In genomic region chr11:118913411-118914125, GRCh38 we compare ENCODE assay signal across 8 cellular contexts. TPM values are rescaled to one million over a fixed set of nuclear protein-coding genes. Genes with fewer than 3 reads are reported as not detected.
DNase-seq lines count a peak whose midpoint lies in the region; ATAC-seq, FAIRE-seq and TF ChIP-seq lines count a peak whose summit lies in the region.

No MANE protein-coding gene starts in this region.

- POLR2A ChIA-PET in K562 (lab: Yijun Ruan, JAX), result interaction anchor here (1.2 to 4.5 kb wide), 5 partner anchors 10 to 181 kb away, joined by 3 to 16 read pairs (median 4); no protein-coding TSS in a partner anchor

- H3K4me1 Mint-ChIP-seq in mesothelial cell of epicardium, result peaks cover 83% of the 10 kb centered on the region

- TF ChIP-seq POLR2A in K562 (conservative IDR thresholded peaks at IDR 0.05), result no peak

- H3K4me3 Mint-ChIP-seq in mesothelial cell of epicardium, result no peak overlapping the region

- WGBS in K562 (ENCODE audit: insufficient coverage, low coverage, missing lambda C conversion rate), result 83% methylated on average over 4 of the region's 9 CpGs

- H3K79me2 ChIP-seq in K562 (ENCODE audit: control insufficient read depth, insufficient read depth, low read length), result peaks cover 46% of the 10 kb centered on the region

- BruUV-seq in K562 (replicated peaks; lab: Mats Ljungman, UMichigan), result no TSS peak

- intact Hi-C loops in K562 (cut with micrococcal nuclease), result loop anchor here (5.0 kb wide), 2 partner anchors 189 to 404 kb away; partner anchors contain the start of genes DPAGT1 and MCAM

- H4K20me1 ChIP-seq in K562 (replicated peaks; ENCODE audit: control insufficient read depth, insufficient read depth, low read length), result no peaks in the 10 kb centered on the region

- ATAC-seq in K562, result no peak
- no peak for ATAC-seq in HG03442 (IDR thresholded peaks at IDR 0.05; ENCODE audit: unreplicated experiment)

- TF ChIP-seq CTCF in 22Rv1 (IDR thresholded peaks at IDR 0.05) (no peak), K562 (IDR thresholded peaks at IDR 0.05 in 2 of 3, conservative IDR thresholded peaks at IDR 0.05 in 1 of 3; ENCODE audit: insufficient read depth in 2 of 3, low read depth in 1 of 3, low read length in 3 of 3) (no peak), mesothelial cell of epicardium (IDR thresholded peaks at IDR 0.05; ENCODE audit: unreplicated experiment) (no peak)

- H3K9ac ChIP-seq in K562 (ENCODE audit: insufficient read depth in 1 of 2, low read depth in 2 of 2, low read length in 2 of 2), result peak overlapping the region; percentile 87 to 90

- no peaks in the 10 kb centered on the region for H3K36me3 Mint-ChIP-seq in mesothelial cell of epicardium

- no peak for TF ChIP-seq RAD21 in K562 (CRISPR knock-in tag; conservative IDR thresholded peaks at IDR 0.05 in 1 of 2, IDR thresholded peaks at IDR 0.05 in 1 of 2)

- no peak overlapping the region for H3K4me3 ChIP-seq in K562

- in situ Hi-C loops in K562 (cut with MboI), result no loop called here

- no peaks in the 10 kb centered on the region; a peak in 1 of 5 replicates for H3K27me3 ChIP-seq in K562 (ENCODE audit: control insufficient read depth in 2 of 2, insufficient read depth in 2 of 2, low read length in 2 of 2)

- no peaks in the 10 kb centered on the region; the same call in 1 of the 2 replicates for H3K9me3 ChIP-seq in K562 (replicated peaks; ENCODE audit: control insufficient read depth, insufficient read depth, low read depth, low read length)

- no peaks in the 10 kb centered on the region for H3K9me3 Mint-ChIP-seq in mesothelial cell of epicardium

- H3K9me1 ChIP-seq in K562 (ENCODE audit: control insufficient read depth, insufficient read depth, low read length), result peaks cover 5% of the 10 kb centered on the region

- FAIRE-seq in K562 (lab: Jason Lieb, UNC), result no peak

- CTCF ChIA-PET in K562 (lab: Yijun Ruan, JAX; ENCODE audit: low intra/inter-chr PET ratio), result no interaction called here

- DNase-seq in Kasumi-1 (lab: John Stamatoyannopoulos, UW) (peak; percentile 28 to 29), K562 (ENCODE audit: extremely low read depth in 1 of 4, low spot score in 3 of 4) (no peak), mesothelial cell of epicardium (ENCODE audit: low spot score in 2 of 2, unreplicated experiment in 2 of 2) (no peak), ureter (ENCODE audit: low spot score) (peak; percentile 52), AG08396 (ENCODE audit: low spot score) (no peak)
- DNase-seq in activated CD4-positive, CD25-positive, alpha-beta regulatory T cell treated with anti-CD3 and anti-CD28 coated beads, Interleukin-2, amount 50 U/mL, for 72 hours, result no peak

- peak overlapping the region; percentile 86; the same call in 1 of the 2 replicates for H2AFZ ChIP-seq in K562 (ENCODE audit: low read depth, low read length)

- no peak for TF ChIP-seq EP300 in K562 (IDR thresholded peaks at IDR 0.05; ENCODE audit: low read length)

- peaks cover 59 to 83% of the 10 kb centered on the region in 2 experiments for H3K4me1 ChIP-seq in K562 (replicated peaks in 1 of 2; ENCODE audit: control insufficient read depth in 2 of 2, insufficient read depth in 2 of 2, low read length in 2 of 2)

- H3K27me3 Mint-ChIP-seq in mesothelial cell of epicardium (ENCODE audit: low read depth), result no peaks in the 10 kb centered on the region

- peak overlapping the region; percentile 98 for H3K27ac Mint-ChIP-seq in mesothelial cell of epicardium

- no peaks in the 10 kb centered on the region for H3K36me3 ChIP-seq in K562 (ENCODE audit: control insufficient read depth, insufficient read depth, low read length)

- H3K27ac ChIP-seq in 22Rv1, result peak overlapping the region; percentile 98
- peak overlapping the region; percentile 98 for H3K27ac ChIP-seq in K562 (ENCODE audit: extremely low read depth, low read depth, low read length)

- peak overlapping the region; percentile 84; the same call in 1 of the 2 replicates for H3K4me2 ChIP-seq in K562 (ENCODE audit: insufficient read depth, low read length)

RNA-seq across cellular contexts. Expression of gene BCL9L, which starts 12.2 kb away (rescaled TPM):
- total RNA-seq in K562 (2011; cell fraction: chromatin; rRNA removed; ENCODE audit: low replicate concordance), result 10.2 and 17.0 TPM in 2 replicates
- total RNA-seq in K562 (2011; cell fraction: nucleolus; rRNA removed), result 8.0 and 8.2 TPM in 2 replicates
- 8.4 and 9.2 TPM in 2 replicates for total RNA-seq in K562 (2011; cell fraction: nucleoplasm; rRNA removed)
- 2.6 and 3.3 TPM in 2 replicates for total RNA-seq in K562 (2014; rRNA removed)
- total RNA-seq in K562 (2014; rRNA removed; fragmentation: Illumina TruSeq; extraction: Trizol), result 0.38 and 0.76 TPM in 2 replicates
- total RNA-seq in K562 (2015; rRNA removed; fragmentation: Illumina TruSeq; extraction: Trizol), result 2.2 and 2.5 TPM in 2 replicates
- 14.6 and 17.9 TPM in 2 replicates for total RNA-seq in K562 (2021)
- 0.61 and 1.3 TPM in 2 replicates for polyA plus RNA-seq in K562 (2011; rRNA removed)
- polyA plus RNA-seq in K562 (2011; cell fraction: cytosol; rRNA removed), result 0.52 and 2.5 TPM in 2 replicates
- polyA plus RNA-seq in K562 (2011; cell fraction: nucleus; rRNA removed), result 6.3 and 14.0 TPM in 2 replicates
- polyA plus RNA-seq in K562 (2012), result 9.7 and 9.9 TPM in 2 replicates
- polyA plus RNA-seq in K562 (2014; fragmentation: Illumina TruSeq; extraction: Trizol), result 7.6 and 10.1 TPM in 2 replicates
- polyA plus RNA-seq in K562 (2014; fragmentation: Nextera tagmentation; extraction: Ambion mirVana), result under 1 TPM; 0.01 to 0.03 TPM
- polyA plus RNA-seq in K562 (2014; rRNA removed), result 4.8 and 5.3 TPM in 2 replicates
- polyA minus RNA-seq in K562 (2011; rRNA and poly(A)+ RNA removed), result 0.33 and 0.60 TPM in 2 replicates
- 4.6 and 5.6 TPM in 2 replicates for polyA minus RNA-seq in K562 (2011; cell fraction: cytosol; rRNA and poly(A)+ RNA removed)
- polyA minus RNA-seq in K562 (2011; cell fraction: nucleus; rRNA and poly(A)+ RNA removed), result 3.8 and 4.8 TPM in 2 replicates
- 88.6 to 92.4 TPM (median 91.7 TPM) in 3 replicates for total RNA-seq in mesothelial cell of epicardium
- 87.8 TPM for total RNA-seq in ureter

RNA-seq across cellular contexts. Expression of gene CXCR5, which starts 29.9 kb away (rescaled TPM):
- total RNA-seq in K562 (2011; cell fraction: chromatin; rRNA removed; ENCODE audit: low replicate concordance), result not detected in 2 replicates
- not detected in 2 replicates for total RNA-seq in K562 (2011; cell fraction: nucleolus; rRNA removed)
- total RNA-seq in K562 (2011; cell fraction: nucleoplasm; rRNA removed), result not detected in 2 replicates
- total RNA-seq in K562 (2014; rRNA removed) (not detected in 2 replicates), K562 (2014; rRNA removed; fragmentation: Illumina TruSeq; extraction: Trizol) (not detected in 2 replicates), K562 (2015; rRNA removed; fragmentation: Illumina TruSeq; extraction: Trizol) (not detected in 2 replicates), K562 (2021) (0.04 TPM in 1 of 2 replicates, not detected in the other), mesothelial cell of epicardium (not detected in 3 replicates), ureter (not detected)
- polyA plus RNA-seq in K562 (2011; rRNA removed) (not detected in 2 replicates), K562 (2014; fragmentation: Illumina TruSeq; extraction: Trizol) (not detected in 2 replicates), K562 (2014; fragmentation: Nextera tagmentation; extraction: Ambion mirVana) (under 1 TPM; 0.03 to 0.06 TPM), K562 (2014; rRNA removed) (not detected in 2 replicates)
- 0.03 TPM in 1 of 2 replicates, not detected in the other for polyA plus RNA-seq in K562 (2011; cell fraction: cytosol; rRNA removed)
- polyA plus RNA-seq in K562 (2011; cell fraction: nucleus; rRNA removed), result not detected in 2 replicates
- polyA plus RNA-seq in K562 (2012), result not detected in 2 replicates
- polyA minus RNA-seq in K562 (2011; rRNA and poly(A)+ RNA removed), result not detected in 2 replicates
- polyA minus RNA-seq in K562 (2011; cell fraction: cytosol; rRNA and poly(A)+ RNA removed), result not detected in 2 replicates
- not detected in 2 replicates for polyA minus RNA-seq in K562 (2011; cell fraction: nucleus; rRNA and poly(A)+ RNA removed)

RNA-seq across cellular contexts. Expression of gene UPK2, which starts 42.5 kb away (rescaled TPM):
- not detected in 2 replicates for total RNA-seq in K562 (2011; cell fraction: chromatin; rRNA removed; ENCODE audit: low replicate concordance)
- total RNA-seq in K562 (2011; cell fraction: nucleolus; rRNA removed), result not detected in 2 replicates
- not detected in 2 replicates for total RNA-seq in K562 (2011; cell fraction: nucleoplasm; rRNA removed)
- not detected in 2 replicates for total RNA-seq in K562 (2014; rRNA removed)
- total RNA-seq in K562 (2014; rRNA removed; fragmentation: Illumina TruSeq; extraction: Trizol), result not detected in 2 replicates
- not detected in 2 replicates for total RNA-seq in K562 (2015; rRNA removed; fragmentation: Illumina TruSeq; extraction: Trizol)
- total RNA-seq in K562 (2021), result not detected in 2 replicates
- polyA plus RNA-seq in K562 (2011; rRNA removed), result not detected in 2 replicates
- polyA plus RNA-seq in K562 (2011; cell fraction: cytosol; rRNA removed), result not detected in 2 replicates
- not detected in 2 replicates for polyA plus RNA-seq in K562 (2011; cell fraction: nucleus; rRNA removed)
- polyA plus RNA-seq in K562 (2012), result not detected in 2 replicates
- not detected in 2 replicates for polyA plus RNA-seq in K562 (2014; fragmentation: Illumina TruSeq; extraction: Trizol)
- not detected for polyA plus RNA-seq in K562 (2014; fragmentation: Nextera tagmentation; extraction: Ambion mirVana)
- polyA plus RNA-seq in K562 (2014; rRNA removed), result not detected in 2 replicates
- not detected in 2 replicates for polyA minus RNA-seq in K562 (2011; rRNA and poly(A)+ RNA removed)
- polyA minus RNA-seq in K562 (2011; cell fraction: cytosol; rRNA and poly(A)+ RNA removed), result not detected in 2 replicates
- polyA minus RNA-seq in K562 (2011; cell fraction: nucleus; rRNA and poly(A)+ RNA removed), result not detected in 2 replicates
- total RNA-seq in mesothelial cell of epicardium, result 2.2 to 3.0 TPM (median 2.7 TPM) in 3 replicates
- total RNA-seq in ureter, result 240 TPM

RNA-seq across cellular contexts. Expression of gene FOXR1, which starts 58.0 kb away (rescaled TPM):
- not detected in 2 replicates for total RNA-seq in K562 (2011; cell fraction: chromatin; rRNA removed; ENCODE audit: low replicate concordance)
- not detected in 2 replicates for total RNA-seq in K562 (2011; cell fraction: nucleolus; rRNA removed)
- not detected in 2 replicates for total RNA-seq in K562 (2011; cell fraction: nucleoplasm; rRNA removed)
- total RNA-seq in K562 (2014; rRNA removed) (not detected in 2 replicates), K562 (2014; rRNA removed; fragmentation: Illumina TruSeq; extraction: Trizol) (not detected in 2 replicates), K562 (2015; rRNA removed; fragmentation: Illumina TruSeq; extraction: Trizol) (not detected in 2 replicates), K562 (2021) (not detected in 2 replicates), mesothelial cell of epicardium (not detected in 3 replicates), ureter (not detected)
- polyA plus RNA-seq in K562 (2011; rRNA removed) (not detected in 2 replicates), K562 (2014; fragmentation: Illumina TruSeq; extraction: Trizol) (not detected in 2 replicates), K562 (2014; fragmentation: Nextera tagmentation; extraction: Ambion mirVana) (not detected), K562 (2014; rRNA removed) (not detected in 2 replicates)
- polyA plus RNA-seq in K562 (2011; cell fraction: cytosol; rRNA removed), result not detected in 2 replicates
- not detected in 2 replicates for polyA plus RNA-seq in K562 (2011; cell fraction: nucleus; rRNA removed)
- not detected in 2 replicates for polyA plus RNA-seq in K562 (2012)
- not detected in 2 replicates for polyA minus RNA-seq in K562 (2011; rRNA and poly(A)+ RNA removed)
- not detected in 2 replicates for polyA minus RNA-seq in K562 (2011; cell fraction: cytosol; rRNA and poly(A)+ RNA removed)
- not detected in 2 replicates for polyA minus RNA-seq in K562 (2011; cell fraction: nucleus; rRNA and poly(A)+ RNA removed)

Comparison
In these comparisons a context has a peak if more than half of its experiments do, and no peak if none do; other contexts are left out.
1. DNase-seq: peak in Kasumi-1 (2 of 2) and ureter (single experiment); none in K562 (0 of 4), mesothelial cell of epicardium (0 of 2), activated CD4-positive, CD25-positive, alpha-beta regulatory T cell treated with anti-CD3 and anti-CD28 coated beads, Interleukin-2, amount 50 U/mL, for 72 hours (single experiment) and AG08396 (single experiment).
2. RNA of gene UPK2, which starts 42.5 kb away (total RNA-seq): 240 TPM in ureter (single experiment); 2.2 to 3.0 TPM in mesothelial cell of epicardium and not detected in K562; every median in the first group is over 10 times any median in the second.